ENCODE assay signal across 11 cellular contexts in the genomic region with DNA sequence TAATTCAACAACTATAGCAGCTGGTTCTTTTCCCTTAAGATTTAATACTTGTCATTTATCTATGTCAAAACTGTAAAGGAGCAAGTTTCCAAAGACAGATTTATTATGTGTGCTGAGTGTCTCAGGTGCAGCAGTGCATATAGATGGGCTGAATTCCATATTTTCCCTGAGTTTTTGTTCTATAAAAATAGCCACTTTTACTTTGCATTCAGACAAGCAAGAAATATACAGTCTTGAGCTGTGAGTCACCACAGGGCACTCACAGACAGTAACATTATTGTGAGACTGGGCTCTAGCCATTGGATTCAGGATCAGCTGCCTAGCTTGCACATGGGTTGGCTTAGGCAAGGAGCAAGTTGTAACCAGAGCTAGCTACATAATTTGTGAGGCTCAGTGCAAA.
DNase-seq lines count a peak whose midpoint lies in the region; ATAC-seq and TF ChIP-seq lines count a peak whose summit lies in the region.
"Had no signal": no experiment of that assay in that cellular context is flagged by ENCODE, and none has a peak within 500 bp of the region (broad histone marks: within the 10 kb centered on the region; RNA-seq: fewer than 3 reads in every experiment).

No MANE protein-coding gene starts in this region.

- CTCF ChIA-PET in CD8-positive, alpha-beta memory T cell (lab: Charles Lee): no interaction called here

- H3K27me3 Mint-ChIP-seq in CD8-positive, alpha-beta memory T cell: peaks cover 16 to 17% of the 10 kb centered on the region in 2 donors
- peaks cover 7 to 21% (median 10%) of the 10 kb centered on the region in 5 donors for H3K27me3 Mint-ChIP-seq in naive thymus-derived CD8-positive, alpha-beta T cell

- H3K27ac ChIP-seq in transverse colon: peak overlapping the region in 3 of 4 donors; percentile 55 to 63 (median 56)
- H3K27ac ChIP-seq in CD8-positive, alpha-beta memory T cell (ENCODE audit: low read depth, low read length): no peak overlapping the region
- H3K27ac ChIP-seq: 22Rv1 had no signal

- intact Hi-C loops in transverse colon (cut with DNase I; ENCODE audit: low total_unique reads): no loop called here

- no peaks in the 10 kb centered on the region for H3K36me3 ChIP-seq in transverse colon
- no peaks in the 10 kb centered on the region for H3K36me3 ChIP-seq in CD8-positive, alpha-beta memory T cell (ENCODE audit: insufficient read depth, low read length)

- H3K9me3 ChIP-seq in transverse colon: no peaks in the 10 kb centered on the region
- H3K9me3 ChIP-seq in CD8-positive, alpha-beta memory T cell (ENCODE audit: low read length): no peaks in the 10 kb centered on the region

- in situ Hi-C loops in transverse colon (cut with MboI; ENCODE audit: low pct_ligation_motif_present in 1 of 4, low pct_unique_long_range_greater_than_20kb in 1 of 4, low sequenced_read_pairs in 3 of 4): no loop called here

- POLR2A ChIA-PET in CD8-positive, alpha-beta memory T cell (lab: Charles Lee): no interaction called here
- POLR2A ChIA-PET in naive thymus-derived CD8-positive, alpha-beta T cell (lab: Charles Lee): no interaction called here

- H3K9me3 Mint-ChIP-seq in CD8-positive, alpha-beta memory T cell: no peaks in the 10 kb centered on the region
- H3K9me3 Mint-ChIP-seq in naive thymus-derived CD8-positive, alpha-beta T cell: peaks cover 0 to 4% (median 0%) of the 10 kb centered on the region in 9 donors

- H3K27me3 ChIP-seq in transverse colon: no peaks in the 10 kb centered on the region
- no peaks in the 10 kb centered on the region for H3K27me3 ChIP-seq in CD8-positive, alpha-beta memory T cell (ENCODE audit: insufficient read depth, low read length, poor library complexity, severe bottlenecking)

- no peak for TF ChIP-seq CTCF in transverse colon (IDR thresholded peaks at IDR 0.05)

- DNase-seq in DMS 273 (lab: John Stamatoyannopoulos, UW; ENCODE audit: unreplicated experiment) (peak; percentile 4), DMS 273 treated with DMSO at 0.1 percent for 48 hours (lab: John Stamatoyannopoulos, UW) (no peak), brain pericyte (ENCODE audit: low read depth, low spot score) (peak; percentile 24), kidney glomerular epithelial cell (lab: John Stamatoyannopoulos, UW) (peak; percentile 88), transverse colon (no peak)
- no peak for DNase-seq in CD8-positive, alpha-beta memory T cell
- DNase-seq in naive thymus-derived CD8-positive, alpha-beta T cell: no peak
- DNase-seq: activated naive CD4-positive, alpha-beta T cell treated with anti-CD3 and anti-CD28 coated beads, Interleukin-2, amount 50 U/mL, for 16 hours; T-helper 9 cell had no signal

- H3K4me1 ChIP-seq in transverse colon: no peaks in the 10 kb centered on the region
- H3K4me1 ChIP-seq in CD8-positive, alpha-beta memory T cell (ENCODE audit: insufficient read depth, low read length): no peaks in the 10 kb centered on the region

- no peak for TF ChIP-seq EP300 in transverse colon (IDR thresholded peaks at IDR 0.05; ENCODE audit: low read depth)

- TF ChIP-seq POLR2A in transverse colon (IDR thresholded peaks at IDR 0.05): no peak

- H3K4me3 ChIP-seq in transverse colon: no peak overlapping the region
- no peak overlapping the region for H3K4me3 ChIP-seq in CD8-positive, alpha-beta memory T cell (ENCODE audit: low read length)

- H3K4me3 Mint-ChIP-seq in CD8-positive, alpha-beta memory T cell: peak overlapping the region in 1 of 7 donors; percentile 55
- H3K4me3 Mint-ChIP-seq in naive thymus-derived CD8-positive, alpha-beta T cell: no peak overlapping the region

- H3K27ac Mint-ChIP-seq in CD8-positive, alpha-beta memory T cell: no peak overlapping the region
- H3K27ac Mint-ChIP-seq in naive thymus-derived CD8-positive, alpha-beta T cell: no peak overlapping the region

- H3K4me1 Mint-ChIP-seq in CD8-positive, alpha-beta memory T cell: no peaks in the 10 kb centered on the region
- H3K4me1 Mint-ChIP-seq in naive thymus-derived CD8-positive, alpha-beta T cell: no peaks in the 10 kb centered on the region

- peaks cover 0 to 1% (median 0%) of the 10 kb centered on the region in 3 donors for H3K36me3 Mint-ChIP-seq in CD8-positive, alpha-beta memory T cell
- no peaks in the 10 kb centered on the region for H3K36me3 Mint-ChIP-seq in naive thymus-derived CD8-positive, alpha-beta T cell

- no peak for ATAC-seq in HG02642 (IDR thresholded peaks at IDR 0.05; ENCODE audit: poor library complexity, unreplicated experiment)
- ATAC-seq in naive thymus-derived CD8-positive, alpha-beta T cell: no peak

Comparison
In these comparisons a context has a peak if more than half of its experiments do, and no peak if none do; other contexts are left out.
1. DNase-seq: peak in DMS 273 (single experiment), brain pericyte (single experiment) and kidney glomerular epithelial cell (single experiment); none in DMS 273 treated with DMSO at 0.1 percent for 48 hours (single experiment), transverse colon (single experiment), CD8-positive, alpha-beta memory T cell (0 of 5) and naive thymus-derived CD8-positive, alpha-beta T cell (0 of 10).